In genomic region chr6:26232306-26232949, GRCh38 we compare ENCODE assay signal across 10 cellular contexts.
DNase-seq lines count a peak whose midpoint lies in the region; ATAC-seq and TF ChIP-seq lines count a peak whose summit lies in the region.
"Had no signal": no experiment of that assay in that cellular context is flagged by ENCODE, and none has a peak within 500 bp of the region (broad histone marks: within the 10 kb centered on the region; RNA-seq: fewer than 3 reads in every experiment).

No MANE protein-coding gene starts in this region.

- H3K4me3 Mint-ChIP-seq in T-helper 2 cell treated with Interferon-gamma antibody and Interleukin-4, amounts not matched to agents 5 μg/mL and 100 μg/mL, for 36 hours, result peak overlapping the region; percentile 91
- peak overlapping the region; percentile 64 for H3K4me3 Mint-ChIP-seq in endodermal cell

- H3K9ac ChIP-seq in endodermal cell (ENCODE audit: extremely low read depth, low read length, poor library complexity, severe bottlenecking), result no peak overlapping the region

- CTCF ChIA-PET in RWPE1 (lab: Yijun Ruan, JAX), result interaction anchor here (0.7 kb wide), 1 partner anchor 363 kb away, joined by 3 read pairs; no protein-coding TSS in a partner anchor

- peaks cover 48% of the 10 kb centered on the region for H3K4me1 Mint-ChIP-seq in T-helper 2 cell treated with Interferon-gamma antibody and Interleukin-4, amounts not matched to agents 5 μg/mL and 100 μg/mL, for 36 hours (ENCODE audit: low read depth)
- peaks cover 8% of the 10 kb centered on the region for H3K4me1 Mint-ChIP-seq in endodermal cell

- no peak for DNase-seq in T-helper 2 cell treated with Interferon-gamma antibody and Interleukin-4, amounts not matched to agents 5 μg/mL and 100 μg/mL, for 36 hours (ENCODE audit: low spot score)
- DNase-seq in T-helper 2 cell, result no peak
- DNase-seq in RWPE1 (ENCODE audit: low spot score), result peak; percentile 49
- no peak for DNase-seq in endodermal cell
- no peak for DNase-seq in kidney tubule cell (ENCODE audit: low spot score)
- DNase-seq in DMS153 treated with DMSO at 0.1 percent for 48 hours (lab: John Stamatoyannopoulos, UW; ENCODE audit: unreplicated experiment), result no peak
- DNase-seq: NCI-H524 had no signal

- no peaks in the 10 kb centered on the region for H3K9me3 Mint-ChIP-seq in T-helper 2 cell treated with Interferon-gamma antibody and Interleukin-4, amounts not matched to agents 5 μg/mL and 100 μg/mL, for 36 hours
- H3K9me3 Mint-ChIP-seq in endodermal cell, result no peaks in the 10 kb centered on the region

- H3K4me1 ChIP-seq in endodermal cell (ENCODE audit: control insufficient read depth, insufficient read depth, low read length), result no peaks in the 10 kb centered on the region

- H3K27me3 Mint-ChIP-seq in T-helper 2 cell treated with Interferon-gamma antibody and Interleukin-4, amounts not matched to agents 5 μg/mL and 100 μg/mL, for 36 hours (ENCODE audit: low read depth), result peaks cover 9% of the 10 kb centered on the region
- H3K27me3 Mint-ChIP-seq in endodermal cell (ENCODE audit: insufficient read depth), result no peaks in the 10 kb centered on the region

- peak overlapping the region; percentile 100 for H3K27ac Mint-ChIP-seq in T-helper 2 cell treated with Interferon-gamma antibody and Interleukin-4, amounts not matched to agents 5 μg/mL and 100 μg/mL, for 36 hours
- peak overlapping the region; percentile 87 for H3K27ac Mint-ChIP-seq in endodermal cell

- WGBS in endodermal cell (ENCODE audit: insufficient coverage in 1 of 2, insufficient read length in 1 of 2), 2 experiments, result 93 to 98% methylated on average over 7 to 8 of the region's 8 CpGs

- H3K4me3 ChIP-seq in endodermal cell (ENCODE audit: low read length) (no peak overlapping the region), skin epidermis (peak overlapping the region in 4 of 7 experiments; percentile 43 to 66 (median 51))

- H3K27me3 ChIP-seq in endodermal cell (ENCODE audit: control insufficient read depth, insufficient read depth, low read length, poor library complexity, severe bottlenecking), result peaks cover 9% of the 10 kb centered on the region

- peak overlapping the region; percentile 95 for H3K27ac ChIP-seq in RWPE1
- no peak overlapping the region for H3K27ac ChIP-seq in endodermal cell (ENCODE audit: low read depth, low read length)
- peak overlapping the region in 3 of 21 experiments; percentile 41 to 90 (median 74) for H3K27ac ChIP-seq in skin epidermis

- H3K36me3 Mint-ChIP-seq in T-helper 2 cell treated with Interferon-gamma antibody and Interleukin-4, amounts not matched to agents 5 μg/mL and 100 μg/mL, for 36 hours (ENCODE audit: low read depth), result no peaks in the 10 kb centered on the region
- no peaks in the 10 kb centered on the region for H3K36me3 Mint-ChIP-seq in endodermal cell (ENCODE audit: low read depth)

- no peaks in the 10 kb centered on the region for H3K9me3 ChIP-seq in endodermal cell (ENCODE audit: control insufficient read depth, low read length)
- H3K9me3 ChIP-seq: thyroid gland had no signal

- ATAC-seq in HG03097 (IDR thresholded peaks at IDR 0.05; ENCODE audit: low FRiP score, unreplicated experiment), result no peak

- POLR2A ChIA-PET in RWPE1 (lab: Yijun Ruan, JAX; ENCODE audit: low non-redundant PET), result interaction anchor here (2.9 to 3.1 kb wide), 2 partner anchors 15 to 18 kb away, joined by 22 to 24 read pairs; a partner anchor contains a TSS

- H3K36me3 ChIP-seq in endodermal cell (ENCODE audit: control insufficient read depth, insufficient read depth, low read length), result no peaks in the 10 kb centered on the region
- H3K36me3 ChIP-seq: thyroid gland had no signal

- no peak for TF ChIP-seq CTCF in RWPE1 (conservative IDR thresholded peaks at IDR 0.05; ENCODE audit: low read depth)
- TF ChIP-seq CTCF in endodermal cell (conservative IDR thresholded peaks at IDR 0.05), result no peak
